ENCODE assay signal across 30 cellular contexts in the genomic region with DNA sequence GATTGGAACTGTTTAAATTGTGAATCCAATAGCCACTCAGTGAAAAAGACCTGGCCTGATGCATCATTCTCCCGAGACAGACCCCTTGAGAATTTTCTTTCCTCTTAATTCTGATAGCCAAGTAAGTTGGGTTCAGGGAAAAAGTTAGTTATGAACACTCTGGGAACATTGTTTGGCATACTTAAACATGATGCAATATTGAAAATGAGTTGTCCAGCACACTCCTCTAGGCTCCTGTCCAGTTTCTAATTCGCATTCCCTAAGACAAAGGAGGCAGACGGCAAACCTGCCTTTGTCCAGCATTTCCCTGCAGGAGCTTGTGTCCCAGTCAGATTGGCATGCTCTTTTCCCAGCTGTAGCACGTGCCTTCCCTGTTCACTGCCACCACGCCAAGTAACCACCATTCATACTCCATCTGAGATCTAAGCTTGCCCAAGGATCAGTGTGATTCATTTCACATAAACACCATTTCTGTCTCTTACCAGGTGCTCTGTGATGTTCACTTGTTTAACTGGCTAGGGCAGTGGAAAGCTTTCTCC.
A peak's percentile ranks its signal among the peaks of the same experiment; 100 is the strongest.
DNase-seq lines count a peak whose midpoint lies in the region; ATAC-seq and TF ChIP-seq lines count a peak whose summit lies in the region.
"Had no signal": no experiment of that assay in that cellular context is flagged by ENCODE, and none has a peak within 500 bp of the region (broad histone marks: within the 10 kb centered on the region; RNA-seq: fewer than 3 reads in every experiment).

No MANE protein-coding gene starts in this region.

- H2AFZ ChIP-seq in H9 (ENCODE audit: low read length), result no peak overlapping the region
- H2AFZ ChIP-seq: GM23338 had no signal

- H4K20me1 ChIP-seq in H9 (ENCODE audit: control insufficient read depth, insufficient read depth, insufficient read length), result no peaks in the 10 kb centered on the region

- H3K56ac ChIP-seq in H9 (ENCODE audit: insufficient read length, low read depth, low read length), result no peak overlapping the region

- no peak overlapping the region for H3K27ac Mint-ChIP-seq in H9
- no peak overlapping the region for H3K27ac Mint-ChIP-seq in WTC11
- H3K27ac Mint-ChIP-seq: activated CD8-positive, alpha-beta memory T cell treated with anti-CD3 and anti-CD28 coated beads, Interleukin-2, amount 10 ng/mL, durations not matched to agents 7 days and 5 days; CD8-positive, alpha-beta memory T cell; GM23338; nephron; stimulated activated naive CD8-positive, alpha-beta T cell treated with anti-CD3 and anti-CD28 coated beads, Interleukin-15, Interleukin-2, amounts not matched to agents 100 ng/mL and 50 ng/mL, for 24 hours had no signal

- peaks cover 0 to 10% (median 0%) of the 10 kb centered on the region in 3 experiments; a peak in 3 of 7 replicates for H3K36me3 Mint-ChIP-seq in H9 (ENCODE audit: insufficient read depth in 1 of 3, low read depth in 3 of 3)
- H3K36me3 Mint-ChIP-seq in WTC11, result no peaks in the 10 kb centered on the region
- H3K36me3 Mint-ChIP-seq: activated CD8-positive, alpha-beta memory T cell treated with anti-CD3 and anti-CD28 coated beads, Interleukin-2, amount 10 ng/mL, durations not matched to agents 7 days and 5 days; CD8-positive, alpha-beta memory T cell had no signal

- H3K79me1 ChIP-seq in H9 (ENCODE audit: insufficient read depth, low read depth, low read length, poor library complexity, severe bottlenecking), result no peaks in the 10 kb centered on the region

- H3T11ph ChIP-seq in H9 (ENCODE audit: low read length), result no peak overlapping the region

- no peaks in the 10 kb centered on the region for H3K27me3 ChIP-seq in H9 (ENCODE audit: insufficient read depth, low read length)
- no peaks in the 10 kb centered on the region for H3K27me3 ChIP-seq in testis
- H3K27me3 ChIP-seq: BE2C, brain microvascular endothelial cell, heart left ventricle, pancreas, spleen, thyroid gland had no signal

- H3K27me3 Mint-ChIP-seq in H9 (ENCODE audit: low read depth) (peaks cover 2% of the 10 kb centered on the region), WTC11 (ENCODE audit: low read depth) (no peaks in the 10 kb centered on the region; the same call in 1 of the 2 replicates)
- H3K27me3 Mint-ChIP-seq: activated CD8-positive, alpha-beta memory T cell treated with anti-CD3 and anti-CD28 coated beads, Interleukin-2, amount 10 ng/mL, durations not matched to agents 7 days and 5 days had no signal

- H2BK20ac ChIP-seq in H9 (ENCODE audit: low read depth, low read length, poor library complexity, severe bottlenecking), result no peak overlapping the region

- peak overlapping the region; percentile 75 for H4K8ac ChIP-seq in H9 (replicated peaks; ENCODE audit: insufficient read length, low read depth, low read length)

- H3K4me3 Mint-ChIP-seq in H9, result no peak overlapping the region
- H3K4me3 Mint-ChIP-seq in WTC11, result no peak overlapping the region
- H3K4me3 Mint-ChIP-seq: activated CD8-positive, alpha-beta memory T cell treated with anti-CD3 and anti-CD28 coated beads, Interleukin-2, amount 10 ng/mL, durations not matched to agents 7 days and 5 days; CD8-positive, alpha-beta memory T cell; GM23338; nephron; stimulated activated naive CD8-positive, alpha-beta T cell treated with anti-CD3 and anti-CD28 coated beads, Interleukin-15, Interleukin-2, amounts not matched to agents 100 ng/mL and 50 ng/mL, for 24 hours had no signal

- H3K23me2 ChIP-seq in H9 (ENCODE audit: insufficient read length, low read depth, low read length, poor library complexity, severe bottlenecking), result no peaks in the 10 kb centered on the region

- WGBS in H9 (ENCODE audit: extremely low coverage, insufficient read length, low lambda C conversion rate), result no CpG with 5 or more reads among the region's 5 CpGs
- 60 to 72% methylated on average over 5 of the region's 5 CpGs for WGBS in testis, 2 donors

- no peak overlapping the region for H3K14ac ChIP-seq in H9 (ENCODE audit: insufficient read depth, low read length)

- H3K4ac ChIP-seq in H9 (ENCODE audit: low read depth, low read length), result no peak overlapping the region

- H3K23ac ChIP-seq in H9 (ENCODE audit: insufficient read length, low read depth, low read length), result no peak overlapping the region

- no peak overlapping the region for H2BK12ac ChIP-seq in H9 (ENCODE audit: insufficient read length, low read depth, low read length)

- H3K4me1 Mint-ChIP-seq in H9, result no peaks in the 10 kb centered on the region
- no peaks in the 10 kb centered on the region for H3K4me1 Mint-ChIP-seq in WTC11
- H3K4me1 Mint-ChIP-seq: activated CD8-positive, alpha-beta memory T cell treated with anti-CD3 and anti-CD28 coated beads, Interleukin-2, amount 10 ng/mL, durations not matched to agents 7 days and 5 days; CD8-positive, alpha-beta memory T cell; GM23338; nephron had no signal

- TF ChIP-seq CTCF in H9 (conservative IDR thresholded peaks at IDR 0.05) (no peak), fibroblast of pulmonary artery (IDR thresholded peaks at IDR 0.05; ENCODE audit: low read length, missing control alignments) (no peak), omental fat pad (IDR thresholded peaks at IDR 0.05) (no peak), WTC11 (IDR thresholded peaks at IDR 0.05) (no peak), testis (IDR thresholded peaks at IDR 0.05) (no peak)

- intact Hi-C loops in testis (cut with DNase I; ENCODE audit: low total_unique reads), result no loop called here

- H3K9me3 ChIP-seq in H9 (ENCODE audit: control insufficient read depth, low read depth, low read length) (no peaks in the 10 kb centered on the region), testis (no peaks in the 10 kb centered on the region)
- H3K9me3 ChIP-seq: BE2C, pancreas, SK-N-SH, thyroid gland had no signal

- H3K4me1 ChIP-seq in H9 (ENCODE audit: insufficient read depth, low read length) (no peaks in the 10 kb centered on the region), testis (no peaks in the 10 kb centered on the region)
- H3K4me1 ChIP-seq: BE2C, heart left ventricle, pancreas, spleen, thyroid gland had no signal

- H3K9ac ChIP-seq in H9 (ENCODE audit: extremely low read depth, insufficient read length, low read length), result no peak overlapping the region
- H3K9ac ChIP-seq: SK-N-SH had no signal

- H3K79me2 ChIP-seq in H9 (ENCODE audit: insufficient read depth, low read length), result no peaks in the 10 kb centered on the region

- H4K91ac ChIP-seq in H9 (ENCODE audit: insufficient read length, low read depth, low read length), result no peak overlapping the region

- no peak overlapping the region for H2BK5ac ChIP-seq in H9 (ENCODE audit: insufficient read length, low read length)

- no peak overlapping the region for H2AK5ac ChIP-seq in H9 (ENCODE audit: insufficient read length, low read length)

- no peak overlapping the region for H4K5ac ChIP-seq in H9 (ENCODE audit: insufficient read length, low read depth, low read length)

- no peak overlapping the region for H2BK15ac ChIP-seq in H9 (ENCODE audit: low read depth, low read length)

- H3K9me3 Mint-ChIP-seq in H9, result peaks cover 19 to 23% of the 10 kb centered on the region in 2 experiments
- peaks cover 34% of the 10 kb centered on the region for H3K9me3 Mint-ChIP-seq in WTC11

- H3K4me2 ChIP-seq in H9 (ENCODE audit: insufficient read depth, insufficient read length, low read length), result no peak overlapping the region
- H3K4me2 ChIP-seq: GM23338, SK-N-SH had no signal

- H2BK120ac ChIP-seq in H9 (ENCODE audit: low read depth, low read length, poor library complexity, severe bottlenecking), result no peak overlapping the region

- CTCF ChIA-PET in WTC11 (lab: Charles Lee), result no interaction called here

- no peak for TF ChIP-seq POLR2A in testis (IDR thresholded peaks at IDR 0.05)

- ATAC-seq in omental fat pad (ENCODE audit: low FRiP score) (peak; percentile 48), HG02588 (IDR thresholded peaks at IDR 0.05; ENCODE audit: unreplicated experiment) (no peak), WTC11 (no peak)
- ATAC-seq: activated CD8-positive, alpha-beta memory T cell treated with anti-CD3 and anti-CD28 coated beads, Interleukin-2, amount 10 ng/mL, durations not matched to agents 7 days and 5 days; GM23338 had no signal

- POLR2A ChIA-PET in WTC11 (lab: Charles Lee), result no interaction called here

- H3K4me3 ChIP-seq in fibroblast of pulmonary artery (replicated peaks; ENCODE audit: low read depth, low read length) (no peak overlapping the region), testis (no peak overlapping the region)
- H3K4me3 ChIP-seq: GM23338, heart left ventricle, pancreas, spleen, thyroid gland had no signal

- no peak overlapping the region for H3K18ac ChIP-seq in H9 (ENCODE audit: insufficient read length, low read depth, low read length)

- H3K36me3 ChIP-seq in testis (ENCODE audit: low read depth, missing control alignments), result no peaks in the 10 kb centered on the region
- H3K36me3 ChIP-seq: BE2C, brain microvascular endothelial cell, heart left ventricle, pancreas, spleen, thyroid gland had no signal

- H3K27ac ChIP-seq in H9 (ENCODE audit: insufficient read length, low read depth, low read length), result no peak overlapping the region
- H3K27ac ChIP-seq in testis, result no peak overlapping the region
- H3K27ac ChIP-seq: brain microvascular endothelial cell, heart left ventricle, pancreas, spleen, thyroid gland had no signal

- peak; percentile 26 for DNase-seq in AG20443 (ENCODE audit: low spot score)
- no peak for DNase-seq in H9
- DNase-seq in fibroblast of pulmonary artery (ENCODE audit: low read depth), result peak; percentile 8
- no peak for DNase-seq in omental fat pad (ENCODE audit: low spot score)
- DNase-seq in WTC11 (ENCODE audit: low spot score), result no peak
- no peak for DNase-seq in testis
- DNase-seq in amygdala (lab: John Stamatoyannopoulos, UW), result no peak
- DNase-seq: activated CD4-positive, CD25-positive, alpha-beta regulatory T cell; activated CD8-positive, alpha-beta memory T cell treated with anti-CD3 and anti-CD28 coated beads, Interleukin-2, amount 10 ng/mL, durations not matched to agents 7 days and 5 days; activated T-cell treated with anti-CD3 and anti-CD28 coated beads, Interleukin-2, amount 50 U/mL, for 48 hours; BE2C; brain microvascular endothelial cell; CD8-positive, alpha-beta memory T cell; foreskin fibroblast; heart left ventricle; KG1; MM.1S; NCI-H1417; NCI-H2029; NCI-H524 treated with DMSO at 0.1 percent for 48 hours; pancreas; retina; SK-N-SH; spleen; stimulated activated CD4-positive, alpha-beta T cell treated with anti-CD3 and anti-CD28 coated beads, Interleukin-2, amount 100 ng/mL, for 24 hours; thyroid gland had no signal

Comparison
In these comparisons a context has a peak if more than half of its experiments do, and no peak if none do; other contexts are left out.
1. DNase-seq: peak in AG20443 (single experiment) and fibroblast of pulmonary artery (single experiment); none in H9 (single experiment), omental fat pad (single experiment), WTC11 (single experiment), testis (single experiment) and amygdala (0 of 56).